Comparison of ENCODE assay signal across 27 cellular contexts in the genomic region with DNA sequence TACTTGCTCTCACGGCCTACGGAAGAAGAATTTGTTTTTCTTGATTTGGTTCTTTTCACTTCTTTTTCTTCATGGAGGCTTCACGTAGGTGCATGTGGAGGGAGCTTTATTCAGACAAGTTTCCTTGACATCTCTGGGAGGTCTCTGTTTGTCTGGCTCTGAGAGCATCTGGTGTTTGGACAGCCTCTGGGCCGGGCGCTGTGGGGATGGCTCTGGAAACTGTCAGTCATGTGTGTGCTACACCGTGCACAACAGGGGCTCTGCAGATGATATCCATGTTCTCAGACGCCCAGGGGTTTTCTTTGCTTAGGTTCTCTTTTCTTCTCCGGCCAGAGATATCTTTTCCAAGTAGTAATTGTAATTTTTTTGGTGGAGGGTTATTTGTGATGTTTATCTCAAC.
"Had no signal": no experiment of that assay in that cellular context is flagged by ENCODE, and none has a peak within 500 bp of the region (broad histone marks: within the 10 kb centered on the region; RNA-seq: fewer than 3 reads in every experiment).

No MANE protein-coding gene starts in this region.

- H3K36me3 ChIP-seq: left ventricle myocardium inferior, ovary, right atrium auricular region, right lobe of liver, stomach, thyroid gland, transverse colon, upper lobe of left lung, vagina had no signal

- H3K9me3 ChIP-seq: left ventricle myocardium inferior, ovary, right atrium auricular region, right lobe of liver, stomach, testis, thyroid gland, transverse colon, upper lobe of left lung, vagina had no signal

- H3K4me3 ChIP-seq: left ventricle myocardium inferior, lung, ovary, right atrium auricular region, right lobe of liver, smooth muscle cell, stomach, testis, thyroid gland, transverse colon, upper lobe of left lung, vagina had no signal

- H3K36me3 Mint-ChIP-seq: immature natural killer cell; naive thymus-derived CD8-positive, alpha-beta T cell had no signal

- DNase-seq: hypothalamus; immature natural killer cell; left ventricle myocardium inferior; mesendoderm; midbrain; naive thymus-derived CD8-positive, alpha-beta T cell; nucleus accumbens; ovary; stimulated activated CD4-positive, alpha-beta T cell treated with anti-CD3 and anti-CD28 coated beads, Interleukin-12 subunit alpha, Interleukin-12 subunit beta, amount 100 ng/mL, for 4 hours; stimulated activated CD4-positive, alpha-beta T cell treated with anti-CD3 and anti-CD28 coated beads, Interleukin-15, amount 100 ng/mL, for 24 hours; stimulated activated CD4-positive, alpha-beta T cell treated with anti-CD3 and anti-CD28 coated beads, Interleukin-2, amount 100 ng/mL, for 24 hours; stimulated activated CD4-positive, alpha-beta T cell treated with anti-CD3 and anti-CD28 coated beads, Interleukin-4, amount 100 ng/mL, for 1 hour; stimulated activated naive B cell treated with anti-CD40 and anti-IgM and Interleukin-4, amounts not matched to agents 10 μg/mL and 1 μg/mL and 100 μg/mL, for 72 hours; stimulated activated naive CD8-positive, alpha-beta T cell treated with anti-CD3 and anti-CD28 coated beads, Interleukin-15, Interleukin-2, amounts not matched to agents 100 U/mL and 50 U/mL, for 24 hours; stomach; thyroid gland; transverse colon; upper lobe of left lung had no signal

- H3K27me3 ChIP-seq: ovary, right atrium auricular region, right lobe of liver, stomach, testis, thyroid gland, transverse colon, upper lobe of left lung, vagina had no signal

- H3K9me3 Mint-ChIP-seq: immature natural killer cell; naive thymus-derived CD8-positive, alpha-beta T cell; nephron; neural crest cell; stimulated activated naive B cell treated with anti-CD40 and anti-IgM and Interleukin-4, amounts not matched to agents 10 μg/mL and 1 μg/mL and 100 μg/mL, for 72 hours had no signal

- H3K4me1 ChIP-seq: right lobe of liver, testis had no signal

- H3K4me1 Mint-ChIP-seq: neural crest cell had no signal

- H3K4me3 Mint-ChIP-seq: immature natural killer cell; naive thymus-derived CD8-positive, alpha-beta T cell; nephron; neural crest cell; stimulated activated naive B cell treated with anti-CD40 and anti-IgM and Interleukin-4, amounts not matched to agents 10 μg/mL and 1 μg/mL and 100 μg/mL, for 72 hours had no signal

- ATAC-seq: naive thymus-derived CD8-positive, alpha-beta T cell; right lobe of liver; stimulated activated naive B cell treated with anti-CD40 and anti-IgM and Interleukin-4, amounts not matched to agents 10 μg/mL and 1 μg/mL and 100 μg/mL, for 72 hours; stimulated activated naive CD8-positive, alpha-beta T cell treated with anti-CD3 and anti-CD28 coated beads, Interleukin-15, Interleukin-2, amounts not matched to agents 100 U/mL and 50 U/mL, for 24 hours had no signal

- H3K4me2 ChIP-seq: smooth muscle cell had no signal

- H3K27me3 Mint-ChIP-seq: naive thymus-derived CD8-positive, alpha-beta T cell; stimulated activated naive B cell treated with anti-CD40 and anti-IgM and Interleukin-4, amounts not matched to agents 10 μg/mL and 1 μg/mL and 100 μg/mL, for 72 hours had no signal

- H3K27ac Mint-ChIP-seq: nephron; progenitor cell of endocrine pancreas; stimulated activated naive B cell treated with anti-CD40 and anti-IgM and Interleukin-4, amounts not matched to agents 10 μg/mL and 1 μg/mL and 100 μg/mL, for 72 hours had no signal

- H3K27ac ChIP-seq: ovary, right atrium auricular region, right lobe of liver, stomach, testis, thyroid gland, transverse colon, upper lobe of left lung, vagina had no signal
